In the genomic region with DNA sequence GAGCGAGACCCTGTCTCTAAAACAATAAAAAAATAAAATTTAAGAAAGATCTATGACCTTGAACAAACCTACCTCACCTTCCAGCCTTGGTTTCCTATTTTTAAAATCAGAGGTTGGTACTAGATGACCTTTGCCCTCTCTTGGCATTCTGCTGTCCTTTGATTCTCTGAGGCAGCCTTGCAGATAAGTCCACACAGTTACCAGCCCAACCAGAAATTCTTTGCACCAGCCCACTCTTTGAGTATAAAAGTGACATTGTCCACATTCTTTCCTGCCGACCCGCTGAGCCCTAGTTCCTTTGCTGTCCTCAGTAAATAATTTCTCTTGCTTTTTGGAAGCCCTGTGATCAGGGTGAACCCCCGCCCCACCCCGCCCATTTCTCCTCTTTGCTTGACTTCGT, we compare ENCODE assay signal across 16 cellular contexts.
DNase-seq lines count a peak whose midpoint lies in the region; ATAC-seq and TF ChIP-seq lines count a peak whose summit lies in the region.
"Had no signal": no experiment of that assay in that cellular context is flagged by ENCODE, and none has a peak within 500 bp of the region (broad histone marks: within the 10 kb centered on the region; RNA-seq: fewer than 3 reads in every experiment).

No MANE protein-coding gene starts in this region.

- peaks cover 3% of the 10 kb centered on the region for H3K9me3 Mint-ChIP-seq in neural progenitor cell
- H3K9me3 Mint-ChIP-seq in osteocyte (ENCODE audit: unreplicated experiment) = no peaks in the 10 kb centered on the region
- H3K9me3 Mint-ChIP-seq: CD4-positive, alpha-beta T cell had no signal

- H3K27ac ChIP-seq in neural progenitor cell = no peak overlapping the region
- H3K27ac ChIP-seq: 22Rv1, A549, C4-2B, KMS-11 had no signal

- no peak overlapping the region for H3K9ac ChIP-seq in neural progenitor cell
- H3K9ac ChIP-seq: KMS-11 had no signal

- H2AFZ ChIP-seq in neural progenitor cell (replicated peaks) = no peak overlapping the region

- no peak overlapping the region for H3K4me3 Mint-ChIP-seq in neural progenitor cell
- H3K4me3 Mint-ChIP-seq in osteocyte (ENCODE audit: unreplicated experiment) = no peak overlapping the region
- H3K4me3 Mint-ChIP-seq: CD4-positive, alpha-beta T cell had no signal

- no peak for TF ChIP-seq CTCF in neural progenitor cell (IDR thresholded peaks at IDR 0.05)
- no peak for TF ChIP-seq CTCF in osteocyte (IDR thresholded peaks at IDR 0.05)

- H3K36me3 Mint-ChIP-seq in neural progenitor cell (no peaks in the 10 kb centered on the region), osteocyte (ENCODE audit: unreplicated experiment) (no peaks in the 10 kb centered on the region)

- H3K27me3 ChIP-seq in neural progenitor cell = no peaks in the 10 kb centered on the region

- peak; percentile 54 for ATAC-seq in left lobe of liver
- ATAC-seq in GM18909 (IDR thresholded peaks at IDR 0.05; ENCODE audit: poor library complexity, unreplicated experiment) = no peak
- ATAC-seq: A549, HCT116 had no signal

- H3K36me3 ChIP-seq in neural progenitor cell = no peaks in the 10 kb centered on the region

- H3K4me2 ChIP-seq in neural progenitor cell = no peak overlapping the region
- H3K4me2 ChIP-seq: A549, KMS-11 had no signal

- H3K9me3 ChIP-seq in neural progenitor cell (ENCODE audit: low read depth) = no peaks in the 10 kb centered on the region
- H3K9me3 ChIP-seq: A549, Caco-2 had no signal

- H3K4me3 ChIP-seq in neural progenitor cell = no peak overlapping the region
- H3K4me3 ChIP-seq: A549 had no signal

- peaks cover 10% of the 10 kb centered on the region for H3K4me1 ChIP-seq in neural progenitor cell
- H3K4me1 ChIP-seq: A549, Caco-2 had no signal

- no peaks in the 10 kb centered on the region for H3K79me2 ChIP-seq in neural progenitor cell (ENCODE audit: low read depth)

- in situ Hi-C loops in SK-MEL-5 (cut with HindIII; ENCODE audit: low pct_unique_long_range_greater_than_20kb, low sequenced_read_pairs) = no loop called here

- peaks cover 6% of the 10 kb centered on the region for H3F3A ChIP-seq in neural progenitor cell (ENCODE audit: low read depth)

- H3K4me1 Mint-ChIP-seq in neural progenitor cell (peaks cover 18% of the 10 kb centered on the region), osteocyte (ENCODE audit: unreplicated experiment) (no peaks in the 10 kb centered on the region)

- no peaks in the 10 kb centered on the region for H3K27me3 Mint-ChIP-seq in neural progenitor cell (ENCODE audit: insufficient read depth, low read depth)
- H3K27me3 Mint-ChIP-seq in osteocyte (ENCODE audit: unreplicated experiment) = peaks cover 8% of the 10 kb centered on the region

- H4K20me1 ChIP-seq in neural progenitor cell (ENCODE audit: low read depth) = no peaks in the 10 kb centered on the region

- DNase-seq in ELF-1 (ENCODE audit: low read depth, low spot score) (peak; percentile 66), SK-MEL-5 (ENCODE audit: low read depth, low spot score) (peak; percentile 40), left lobe of liver (ENCODE audit: low spot score) (no peak), neural progenitor cell (ENCODE audit: low spot score) (peak; percentile 36), T-helper 1 cell (no peak), osteocyte (ENCODE audit: extremely low spot score, unreplicated experiment) (no peak)
- DNase-seq: AML-193; CD4-positive, alpha-beta T cell; GDM1 had no signal

- peak overlapping the region; percentile 36 for H3K27ac Mint-ChIP-seq in neural progenitor cell
- H3K27ac Mint-ChIP-seq in osteocyte (ENCODE audit: unreplicated experiment) = no peak overlapping the region
- H3K27ac Mint-ChIP-seq: CD4-positive, alpha-beta T cell had no signal

Comparison
In these comparisons a context has a peak if more than half of its experiments do, and no peak if none do; other contexts are left out.
1. DNase-seq: peak in ELF-1 (single experiment), SK-MEL-5 (single experiment) and neural progenitor cell (single experiment); none in left lobe of liver (single experiment), T-helper 1 cell (0 of 5) and osteocyte (single experiment).